ENCODE assay signal across 19 cellular contexts in the genomic region with DNA sequence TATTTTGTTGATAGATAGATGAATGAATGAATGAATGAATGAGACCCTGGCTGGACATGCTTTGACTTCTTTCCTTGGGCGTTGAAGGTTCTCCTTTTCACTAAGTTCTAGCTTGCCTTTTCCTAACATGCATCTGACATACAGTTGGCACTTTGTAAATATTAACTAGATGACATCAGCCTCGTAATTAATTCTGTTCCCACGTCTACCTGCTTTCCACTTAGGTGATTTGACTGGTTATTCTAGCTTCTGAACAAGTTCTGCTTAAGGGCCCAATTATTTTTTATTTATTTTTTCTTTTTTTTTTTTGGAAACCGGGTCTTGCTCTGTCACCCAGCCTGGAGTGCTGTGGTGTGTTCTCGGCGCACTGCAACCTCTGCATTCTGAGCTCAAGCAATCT. TPM values are rescaled to one million over a fixed set of nuclear protein-coding genes. Genes with fewer than 3 reads are reported as not detected.
"Had no signal": no experiment of that assay in that cellular context is flagged by ENCODE, and none has a peak within 500 bp of the region (broad histone marks: within the 10 kb centered on the region; RNA-seq: fewer than 3 reads in every experiment).

No MANE protein-coding gene starts in this region.

- ATAC-seq: activated naive CD8-positive, alpha-beta T cell treated with anti-CD3 and anti-CD28 coated beads, Interleukin-2, amount 50 U/mL, for 24 hours; left colon; mucosa of descending colon; natural killer cell; psoas muscle; stimulated activated naive CD8-positive, alpha-beta T cell treated with anti-CD3 and anti-CD28 coated beads, Interleukin-15, Interleukin-2, amounts not matched to agents 100 U/mL and 50 U/mL, for 24 hours had no signal

- H3K4me3 ChIP-seq: ascending aorta, coronary artery, mucosa of descending colon, psoas muscle, sigmoid colon had no signal

- H3K9me3 ChIP-seq: ascending aorta, mucosa of descending colon, psoas muscle, sigmoid colon had no signal

- H3K27me3 ChIP-seq: ascending aorta, sigmoid colon had no signal

- H3K36me3 ChIP-seq: ascending aorta, sigmoid colon had no signal

- H3K27ac ChIP-seq: ascending aorta, coronary artery, psoas muscle, sigmoid colon had no signal

- DNase-seq: activated CD4-positive, alpha-beta T cell treated with anti-CD3 and anti-CD28 coated beads, Interleukin-2, amount 10 ng/mL, durations not matched to agents 7 days and 5 days; activated CD4-positive, CD25-positive, alpha-beta regulatory T cell; activated CD8-positive, alpha-beta memory T cell treated with anti-CD3 and anti-CD28 coated beads for 24 hours; activated naive CD4-positive, alpha-beta T cell treated with Interleukin-2 at 50 U/mL for 16 hours; activated naive CD8-positive, alpha-beta T cell treated with anti-CD3 and anti-CD28 coated beads, Interleukin-2, amount 50 U/mL, for 24 hours; caudate nucleus; effector CD4-positive, alpha-beta T cell; hippocampal formation; left colon; mucosa of descending colon; natural killer cell; nucleus accumbens; psoas muscle; sigmoid colon; stimulated activated CD4-positive, alpha-beta T cell treated with anti-CD3 and anti-CD28 coated beads, Interleukin-4, amount 100 ng/mL, for 1 hour; stimulated activated CD8-positive, alpha-beta memory T cell treated with anti-CD3 and anti-CD28 coated beads, Interleukin-4, amount 100 ng/mL, for 48 hours; stimulated activated naive CD8-positive, alpha-beta T cell treated with anti-CD3 and anti-CD28 coated beads, Interleukin-15, Interleukin-2, amounts not matched to agents 100 U/mL and 50 U/mL, for 24 hours had no signal

RNA-seq across cellular contexts. Expression of gene RASL11B, which starts 13.9 kb away (rescaled TPM):
- total RNA-seq: ascending aorta, natural killer cell had no signal
